In genomic region chr18:79393626-79394401, GRCh38 we compare ENCODE assay signal across 8 cellular contexts. TPM values are rescaled to one million over a fixed set of nuclear protein-coding genes. Genes with fewer than 3 reads are reported as not detected.
DNase-seq lines count a peak whose midpoint lies in the region; TF ChIP-seq lines count a peak whose summit lies in the region.

No MANE protein-coding gene starts in this region.

- no peaks in the 10 kb centered on the region for H3K9me3 ChIP-seq in mesenchymal stem cell (ENCODE audit: control insufficient read depth, low read length)
- no peaks in the 10 kb centered on the region for H3K9me3 ChIP-seq in suprapubic skin

- peaks cover 39 to 60% of the 10 kb centered on the region in 2 experiments for H3K27me3 ChIP-seq in mesenchymal stem cell (ENCODE audit: control insufficient read depth in 1 of 2, insufficient read depth in 1 of 2, low read length in 2 of 2)
- H3K27me3 ChIP-seq in suprapubic skin = peaks cover 11% of the 10 kb centered on the region

- H3K27ac ChIP-seq in mesenchymal stem cell (ENCODE audit: low read length, poor library complexity, severe bottlenecking) (no peak overlapping the region), suprapubic skin (peak overlapping the region; percentile 83)

- H3K23ac ChIP-seq in mesenchymal stem cell (ENCODE audit: low read length in 2 of 2) = no peak overlapping the region

- WGBS in mesenchymal stem cell = under 1% methylated on average over 37 of the region's 67 CpGs
- WGBS in suprapubic skin = under 1% methylated on average over 48 of the region's 67 CpGs

- peak overlapping the region; percentile 97 for H3K9ac ChIP-seq in mesenchymal stem cell (ENCODE audit: low read length)

- peak overlapping the region; percentile 90 for H2BK15ac ChIP-seq in mesenchymal stem cell (ENCODE audit: low read depth, poor library complexity, severe bottlenecking)

- H2BK5ac ChIP-seq in mesenchymal stem cell (ENCODE audit: low read depth, low read length, poor library complexity, severe bottlenecking) = no peak overlapping the region

- in situ Hi-C loops in GM13976 (cut with MboI; ENCODE audit: low sequenced_read_pairs, unreplicated experiment) = no loop called here

- peak overlapping the region in 1 of 2 experiments; percentile 52 for H2BK12ac ChIP-seq in mesenchymal stem cell (ENCODE audit: low read length in 2 of 2)

- H4K8ac ChIP-seq in mesenchymal stem cell (ENCODE audit: low read length) = peak overlapping the region; percentile 49

- peak overlapping the region; percentile 27 for H2AFZ ChIP-seq in mesenchymal stem cell (ENCODE audit: low read depth, low read length)

- no peak for TF ChIP-seq CTCF in GM13976 (IDR thresholded peaks at IDR 0.05; ENCODE audit: borderline replicate concordance, control extremely low read depth, extremely low read depth, insufficient read depth, missing control alignments)
- no peak for TF ChIP-seq CTCF in suprapubic skin (IDR thresholded peaks at IDR 0.05)

- TF ChIP-seq POLR2A in suprapubic skin (IDR thresholded peaks at IDR 0.05) = peak in 1 of 2 donors; percentile 35

- no peak overlapping the region for H2AK5ac ChIP-seq in mesenchymal stem cell (ENCODE audit: low read length, severe bottlenecking)

- no peak overlapping the region for H3K14ac ChIP-seq in mesenchymal stem cell (ENCODE audit: low read length in 2 of 2)

- H3K4me3 ChIP-seq in mesenchymal stem cell (ENCODE audit: insufficient read depth in 1 of 2, low read depth in 1 of 2, low read length in 2 of 2) (peak overlapping the region; percentile 47 to 74), suprapubic skin (peak overlapping the region; percentile 58)

- H3K18ac ChIP-seq in mesenchymal stem cell (ENCODE audit: low read depth in 1 of 2, low read length in 2 of 2) = peak overlapping the region; percentile 40 to 66

- H3K4ac ChIP-seq in mesenchymal stem cell (ENCODE audit: low read depth in 1 of 2, low read length in 2 of 2) = no peak overlapping the region

- TF ChIP-seq EP300 in suprapubic skin (IDR thresholded peaks at IDR 0.05) = no peak

- peak overlapping the region; percentile 93 for H3K4me2 ChIP-seq in mesenchymal stem cell (ENCODE audit: low read length, poor library complexity, severe bottlenecking)

- DNase-seq in A172 (ENCODE audit: low spot score) = peak; percentile 66
- peak; percentile 73 for DNase-seq in GM13976 (ENCODE audit: low spot score)
- DNase-seq in NCI-H146 treated with DMSO at 0.1 percent for 48 hours (lab: John Stamatoyannopoulos, UW; ENCODE audit: unreplicated experiment) = peak; percentile 86
- peak; percentile 54 to 62 for DNase-seq in activated CD4-positive, alpha-beta T cell treated with anti-CD3 and anti-CD28 coated beads, Interleukin-2, amount 50 U/mL, for 48 hours
- DNase-seq in epidermal melanocyte (ENCODE audit: insufficient read length, low spot score) = peak; percentile 99
- DNase-seq in mesenchymal stem cell = peak; percentile 95
- DNase-seq in suprapubic skin (ENCODE audit: low spot score in 2 of 2) = peak; percentile 95 to 96
- DNase-seq in SKM-1 (lab: John Stamatoyannopoulos, UW; ENCODE audit: unreplicated experiment) = no peak

- H3K4me1 ChIP-seq in mesenchymal stem cell (ENCODE audit: control insufficient read depth, insufficient read depth, low read depth, low read length) (peaks cover 19% of the 10 kb centered on the region), suprapubic skin (peaks cover 43% of the 10 kb centered on the region)

- no peaks in the 10 kb centered on the region for H3K79me1 ChIP-seq in mesenchymal stem cell (replicated peaks; ENCODE audit: low read length, poor library complexity, severe bottlenecking)

- peak overlapping the region; percentile 61 for H2BK120ac ChIP-seq in mesenchymal stem cell (ENCODE audit: low read depth, low read length)

- no peaks in the 10 kb centered on the region for H3K36me3 ChIP-seq in mesenchymal stem cell (ENCODE audit: control insufficient read depth in 1 of 2, insufficient read depth in 2 of 2, low read depth in 1 of 2, low read length in 2 of 2)
- H3K36me3 ChIP-seq in suprapubic skin = no peaks in the 10 kb centered on the region

- no peak overlapping the region for H4K91ac ChIP-seq in mesenchymal stem cell (ENCODE audit: low read length)

RNA-seq across cellular contexts. Expression of gene NFATC1, which starts 1.9 kb away (rescaled TPM):
- total RNA-seq in A172 (2014; rRNA removed; shearing (Covaris generic)) = 6.5 and 7.7 TPM in 2 replicates
- 9.9 TPM for polyA plus RNA-seq in mesenchymal stem cell (2013, experiment 1 of 2)
- 10.1 TPM for polyA plus RNA-seq in mesenchymal stem cell (2013, experiment 2 of 2)
- total RNA-seq in suprapubic skin = 10 to 100 TPM; 13.9 to 24.3 (median 16.7) TPM
